10 cellular contexts compared by ENCODE assay signal in genomic region chr3:64209866-64210609, GRCh38. TPM values are rescaled to one million over a fixed set of nuclear protein-coding genes. Genes with fewer than 3 reads are reported as not detected.
DNase-seq lines count a peak whose midpoint lies in the region; ATAC-seq and TF ChIP-seq lines count a peak whose summit lies in the region.
"Had no signal": no experiment of that assay in that cellular context is flagged by ENCODE, and none has a peak within 500 bp of the region (broad histone marks: within the 10 kb centered on the region; RNA-seq: fewer than 3 reads in every experiment).

No MANE protein-coding gene starts in this region.

- H3K27me3 ChIP-seq in ACC112 (ENCODE audit: insufficient read depth, low read length) (no peaks in the 10 kb centered on the region), osteoblast (ENCODE audit: insufficient read depth, low read length) (no peaks in the 10 kb centered on the region)

- POLR2A ChIA-PET in naive thymus-derived CD8-positive, alpha-beta T cell (lab: Charles Lee) = no interaction called here

- no peaks in the 10 kb centered on the region for H3K9me3 ChIP-seq in osteoblast (ENCODE audit: low read depth, low read length)

- H3K36me3 Mint-ChIP-seq in naive thymus-derived CD8-positive, alpha-beta T cell = no peaks in the 10 kb centered on the region

- H3K79me2 ChIP-seq in ACC112 (ENCODE audit: control insufficient read depth, insufficient read depth, low read length, unreplicated experiment) = peaks cover 87% of the 10 kb centered on the region
- H3K79me2 ChIP-seq in osteoblast (ENCODE audit: insufficient read depth, low read length) = peaks cover 47% of the 10 kb centered on the region

- peak; percentile 37 for ATAC-seq in SK-N-SH treated with all-trans-retinoic acid at 6 μM for 48 hours
- ATAC-seq in HG02884 (IDR thresholded peaks at IDR 0.05; ENCODE audit: unreplicated experiment) = no peak
- ATAC-seq in naive thymus-derived CD8-positive, alpha-beta T cell = no peak
- ATAC-seq: PC-3 had no signal

- H3K36me3 ChIP-seq in ACC112 (ENCODE audit: insufficient read depth, low read length) (peaks cover 3% of the 10 kb centered on the region; the same call in 1 of the 2 replicates), osteoblast (ENCODE audit: insufficient read depth, low read length) (no peaks in the 10 kb centered on the region)

- H3K4me1 ChIP-seq in ACC112 (ENCODE audit: control insufficient read depth, insufficient read depth, low read length, unreplicated experiment) (peaks cover 42% of the 10 kb centered on the region), osteoblast (ENCODE audit: insufficient read depth, low read length) (peaks cover 32% of the 10 kb centered on the region)

- no peak for TF ChIP-seq CTCF in osteoblast (IDR thresholded peaks at IDR 0.05; ENCODE audit: extremely low read depth, low read depth, low read length)

- H3K4me3 ChIP-seq in ACC112 (ENCODE audit: low read depth, low read length) (no peak overlapping the region), osteoblast (ENCODE audit: insufficient read depth, low read length) (no peak overlapping the region)

- no peaks in the 10 kb centered on the region for H3K9me3 Mint-ChIP-seq in naive thymus-derived CD8-positive, alpha-beta T cell

- peak overlapping the region; percentile 36; the same call in 1 of the 2 replicates for H3K27ac ChIP-seq in ACC112 (ENCODE audit: low read depth, low read length)
- peak overlapping the region; percentile 50 for H3K27ac ChIP-seq in osteoblast (ENCODE audit: low read depth, low read length)

- H2AFZ ChIP-seq in ACC112 (ENCODE audit: low read length, unreplicated experiment) (no peak overlapping the region), osteoblast (ENCODE audit: low read length) (no peak overlapping the region)

- DNase-seq in globus pallidus (ENCODE audit: low spot score) (peak; percentile 89), osteoblast (ENCODE audit: insufficient read length, low spot score, missing footprints) (peak; percentile 36), NK-92 (lab: John Stamatoyannopoulos, UW; ENCODE audit: unreplicated experiment) (no peak)
- no peak for DNase-seq in effector CD8-positive, alpha-beta T cell (lab: John Stamatoyannopoulos, UW)
- no peak for DNase-seq in naive thymus-derived CD8-positive, alpha-beta T cell
- DNase-seq: GOT3, PC-3 had no signal

- peak overlapping the region; percentile 1 for H3K4me2 ChIP-seq in osteoblast (ENCODE audit: insufficient read depth, low read length)

- no peaks in the 10 kb centered on the region for H3K4me1 Mint-ChIP-seq in naive thymus-derived CD8-positive, alpha-beta T cell

- no peak overlapping the region for H3K27ac Mint-ChIP-seq in naive thymus-derived CD8-positive, alpha-beta T cell

- H3K4me3 Mint-ChIP-seq in naive thymus-derived CD8-positive, alpha-beta T cell = no peak overlapping the region

- peaks cover 0 to 12% (median 5%) of the 10 kb centered on the region in 5 donors for H3K27me3 Mint-ChIP-seq in naive thymus-derived CD8-positive, alpha-beta T cell

- H4K20me1 ChIP-seq in osteoblast (ENCODE audit: insufficient read depth, low read length) = peaks cover 26% of the 10 kb centered on the region

TF ChIP-seq in SK-N-SH treated with all-trans-retinoic acid at 6 μM for 48 hours, 23 proteins besides CTCF, POLR2A, EP300 and RAD21:
- TF ChIP-seq RARB (CRISPR knock-in tag; IDR thresholded peaks at IDR 0.05) (no peak), POU6F1 (CRISPR knock-in tag; IDR thresholded peaks at IDR 0.05; ENCODE audit: borderline replicate concordance, low read depth) (no peak), ZFP30 (CRISPR knock-in tag; IDR thresholded peaks at IDR 0.05) (no peak), TSHZ2 (CRISPR knock-in tag; IDR thresholded peaks at IDR 0.05) (no peak)

RNA-seq across cellular contexts. Expression of gene PRICKLE2, which starts 15.2 kb away (rescaled TPM):
- total RNA-seq in osteoblast = 18.8 and 25.0 TPM in 2 replicates
- not detected for total RNA-seq in naive thymus-derived CD8-positive, alpha-beta T cell
- polyA plus RNA-seq in naive thymus-derived CD8-positive, alpha-beta T cell = not detected

Comparison
In these comparisons a context has a peak if more than half of its experiments do, and no peak if none do; other contexts are left out.
1. DNase-seq: peak in globus pallidus (single experiment) and osteoblast (single experiment); none in NK-92 (single experiment), effector CD8-positive, alpha-beta T cell (single experiment) and naive thymus-derived CD8-positive, alpha-beta T cell (0 of 10).
2. RNA of gene PRICKLE2, which starts 15.2 kb away (total RNA-seq): 18.8 to 25.0 TPM in osteoblast; not detected in naive thymus-derived CD8-positive, alpha-beta T cell; every median in the first group is over 10 times any median in the second.